15 cellular contexts compared by ENCODE assay signal in genomic region chr9:111016046-111017026, GRCh38. TPM values are rescaled to one million over a fixed set of nuclear protein-coding genes. Genes with fewer than 3 reads are reported as not detected.
DNase-seq lines count a peak whose midpoint lies in the region; ATAC-seq and TF ChIP-seq lines count a peak whose summit lies in the region.
"Had no signal": no experiment of that assay in that cellular context is flagged by ENCODE, and none has a peak within 500 bp of the region (broad histone marks: within the 10 kb centered on the region; RNA-seq: fewer than 3 reads in every experiment).

No MANE protein-coding gene starts in this region.

- H3K4me3 Mint-ChIP-seq in activated CD4-positive, alpha-beta T cell treated with anti-CD3 and anti-CD28 coated beads, Interleukin-2, amount 10 ng/mL, durations not matched to agents 24 days and 14 days, result no peak overlapping the region
- H3K4me3 Mint-ChIP-seq: B cell had no signal

- no peaks in the 10 kb centered on the region for H3K36me3 Mint-ChIP-seq in activated CD4-positive, alpha-beta T cell treated with anti-CD3 and anti-CD28 coated beads, Interleukin-2, amount 10 ng/mL, durations not matched to agents 24 days and 14 days (ENCODE audit: low read depth)

- H3K4me3 ChIP-seq in cardiac muscle cell, result no peak overlapping the region
- H3K4me3 ChIP-seq in left ventricle myocardium inferior, result no peak overlapping the region
- no peak overlapping the region for H3K4me3 ChIP-seq in fibroblast of mammary gland (ENCODE audit: control insufficient read depth, low read depth, low read length)
- H3K4me3 ChIP-seq: lower lobe of right lung, SK-N-MC, thoracic aorta had no signal

- no peaks in the 10 kb centered on the region for H3K4me1 Mint-ChIP-seq in activated CD4-positive, alpha-beta T cell treated with anti-CD3 and anti-CD28 coated beads, Interleukin-2, amount 10 ng/mL, durations not matched to agents 24 days and 14 days
- H3K4me1 Mint-ChIP-seq: B cell had no signal

- no peak for ATAC-seq in GM19452 (IDR thresholded peaks at IDR 0.05; ENCODE audit: unreplicated experiment)

- no peaks in the 10 kb centered on the region for H3K27me3 Mint-ChIP-seq in activated CD4-positive, alpha-beta T cell treated with anti-CD3 and anti-CD28 coated beads, Interleukin-2, amount 10 ng/mL, durations not matched to agents 24 days and 14 days
- H3K27me3 Mint-ChIP-seq: B cell had no signal

- H3K9me3 Mint-ChIP-seq in activated CD4-positive, alpha-beta T cell treated with anti-CD3 and anti-CD28 coated beads, Interleukin-2, amount 10 ng/mL, durations not matched to agents 24 days and 14 days, result no peaks in the 10 kb centered on the region

- peaks cover 6% of the 10 kb centered on the region for H3K4me1 ChIP-seq in cardiac muscle cell (ENCODE audit: low read depth)
- H3K4me1 ChIP-seq in left ventricle myocardium inferior, result peaks cover 15% of the 10 kb centered on the region

- POLR2A ChIA-PET in RWPE1 (lab: Yijun Ruan, JAX; ENCODE audit: low non-redundant PET), result no interaction called here

- no peaks in the 10 kb centered on the region for H3K36me3 ChIP-seq in cardiac muscle cell
- H3K36me3 ChIP-seq in left ventricle myocardium inferior, result no peaks in the 10 kb centered on the region
- H3K36me3 ChIP-seq: lower lobe of right lung, thoracic aorta had no signal

- intact Hi-C loops in left ventricle myocardium inferior (cut with micrococcal nuclease), result no loop called here
- intact Hi-C loops in activated CD4-positive, alpha-beta T cell treated with anti-CD3 and anti-CD28 coated beads, Interleukin-2, amount 10 ng/mL, durations not matched to agents 24 days and 14 days (cut with micrococcal nuclease), result no loop called here

- H3K27ac Mint-ChIP-seq in activated CD4-positive, alpha-beta T cell treated with anti-CD3 and anti-CD28 coated beads, Interleukin-2, amount 10 ng/mL, durations not matched to agents 24 days and 14 days, result no peak overlapping the region
- H3K27ac Mint-ChIP-seq: B cell had no signal

- H3K27me3 ChIP-seq in cardiac muscle cell (no peaks in the 10 kb centered on the region), left ventricle myocardium inferior (ENCODE audit: low read depth) (no peaks in the 10 kb centered on the region)

- CTCF ChIA-PET in RWPE1 (lab: Yijun Ruan, JAX), result interaction anchor here (0.6 to 1.2 kb wide), 6 partner anchors 8 to 1886 kb away, joined by 3 to 6 read pairs (median 3); no protein-coding TSS in a partner anchor

- no peaks in the 10 kb centered on the region for H3K9me3 ChIP-seq in cardiac muscle cell (ENCODE audit: low read depth)
- no peaks in the 10 kb centered on the region for H3K9me3 ChIP-seq in left ventricle myocardium inferior (replicated peaks)
- H3K9me3 ChIP-seq: lower lobe of right lung, thoracic aorta had no signal

- TF ChIP-seq CTCF in cardiac muscle cell (IDR thresholded peaks at IDR 0.05; ENCODE audit: low read depth, low read length) (no peak), left ventricle myocardium inferior (IDR thresholded peaks at IDR 0.05; ENCODE audit: borderline replicate concordance) (no peak), RWPE1 (conservative IDR thresholded peaks at IDR 0.05; ENCODE audit: low read depth) (no peak), fibroblast of mammary gland (conservative IDR thresholded peaks at IDR 0.05; ENCODE audit: control insufficient read depth, insufficient read depth, low read depth, low read length) (no peak)

- H3K27ac ChIP-seq in cardiac muscle cell (no peak overlapping the region), left ventricle myocardium inferior (replicated peaks) (no peak overlapping the region), RWPE1 (no peak overlapping the region)
- H3K27ac ChIP-seq: lower lobe of right lung, SK-N-MC, thoracic aorta had no signal

- DNase-seq in cardiac muscle cell (ENCODE audit: low read depth in 1 of 2, low spot score in 1 of 2), result peak; percentile 61 to 91
- no peak for DNase-seq in left ventricle myocardium inferior
- DNase-seq in RWPE1 (ENCODE audit: low spot score), result peak; percentile 38
- DNase-seq in fibroblast of mammary gland (ENCODE audit: low read depth), result peak; percentile 63
- DNase-seq in medulla oblongata (ENCODE audit: extremely low spot score), result no peak
- no peak for DNase-seq in central memory CD4-positive, alpha-beta T cell
- DNase-seq in activated CD4-positive, alpha-beta T cell treated with anti-CD3 and anti-CD28 coated beads, Interleukin-2, amount 10 ng/mL, durations not matched to agents 24 days and 14 days, result no peak
- DNase-seq: lower lobe of right lung, NCI-H2081 treated with DMSO at 0.1 percent for 48 hours, posterior cingulate gyrus had no signal

RNA-seq across cellular contexts. Expression of gene LPAR1, which starts 21.9 kb away (rescaled TPM):
- total RNA-seq in cardiac muscle cell (0.77 and 1.5 TPM in 2 replicates), left ventricle myocardium inferior (12.4 TPM)
- polyA plus RNA-seq in cardiac muscle cell, result 0.49 and 1.9 TPM in 2 replicates
- total RNA-seq in activated CD4-positive, alpha-beta T cell treated with anti-CD3 and anti-CD28 coated beads, Interleukin-2, amount 10 ng/mL, durations not matched to agents 24 days and 14 days, result not detected in 2 replicates
- total RNA-seq: activated CD8-positive, alpha-beta memory T cell treated with anti-CD3 and anti-CD28 coated beads for 36 hours; B cell had no signal

Comparison
In these comparisons a context has a peak if more than half of its experiments do, and no peak if none do; other contexts are left out.
1. DNase-seq: peak in cardiac muscle cell (2 of 2), RWPE1 (single experiment) and fibroblast of mammary gland (single experiment); none in left ventricle myocardium inferior (single experiment), medulla oblongata (single experiment), central memory CD4-positive, alpha-beta T cell (single experiment) and activated CD4-positive, alpha-beta T cell treated with anti-CD3 and anti-CD28 coated beads, Interleukin-2, amount 10 ng/mL, durations not matched to agents 24 days and 14 days (single experiment).